12 cellular contexts compared by ENCODE assay signal in the genomic region with DNA sequence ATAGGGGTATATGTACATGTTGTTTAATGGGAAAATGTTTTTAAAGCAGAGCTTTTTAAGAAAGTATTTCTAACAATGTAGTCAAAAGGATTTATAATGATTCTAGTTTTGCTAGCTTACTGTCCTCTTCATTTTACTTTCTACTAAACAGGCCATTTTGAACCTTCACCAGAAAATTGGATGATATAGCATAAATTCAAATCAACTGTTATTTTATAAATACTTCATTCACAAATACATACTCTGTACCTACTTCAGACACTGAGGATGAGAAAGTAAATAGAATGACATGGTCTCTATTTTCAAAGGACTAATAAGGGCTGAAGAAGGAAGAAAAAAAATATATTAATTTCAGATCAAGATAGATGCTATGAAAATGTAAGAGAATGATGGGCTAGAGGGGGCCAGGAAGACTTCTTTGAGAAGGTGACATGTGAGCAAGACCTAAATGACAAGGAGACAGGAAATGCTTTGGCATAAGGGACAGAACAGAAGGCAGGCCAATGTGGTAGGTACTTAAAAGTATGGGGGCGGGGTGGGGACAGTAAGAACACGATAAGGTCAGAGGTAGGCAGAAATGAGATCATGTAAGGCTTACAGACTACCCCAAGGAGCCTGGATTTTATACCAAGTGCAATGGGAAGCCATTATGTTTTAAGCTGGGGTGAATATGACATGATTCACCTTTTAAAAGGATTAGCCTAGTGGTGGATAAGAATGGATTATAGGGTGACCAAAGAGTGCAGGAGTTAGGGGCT. TPM values are rescaled to one million over a fixed set of nuclear protein-coding genes. Genes with fewer than 3 reads are reported as not detected.
A peak's percentile ranks its signal among the peaks of the same experiment; 100 is the strongest.
DNase-seq lines count a peak whose midpoint lies in the region; ATAC-seq and TF ChIP-seq lines count a peak whose summit lies in the region.
"Had no signal": no experiment of that assay in that cellular context is flagged by ENCODE, and none has a peak within 500 bp of the region (broad histone marks: within the 10 kb centered on the region; RNA-seq: fewer than 3 reads in every experiment).

No MANE protein-coding gene starts in this region.

- no peak for TF ChIP-seq EP300 in esophagus muscularis mucosa (IDR thresholded peaks at IDR 0.05)

- H3K27me3 ChIP-seq in esophagus muscularis mucosa = no peaks in the 10 kb centered on the region
- no peaks in the 10 kb centered on the region for H3K27me3 ChIP-seq in uterus
- H3K27me3 ChIP-seq: stomach had no signal

- H3K9me3 ChIP-seq in esophagus muscularis mucosa (no peaks in the 10 kb centered on the region), uterus (no peaks in the 10 kb centered on the region)
- H3K9me3 ChIP-seq: left ventricle myocardium inferior, stomach had no signal

- no peak overlapping the region for H3K27ac ChIP-seq in esophagus muscularis mucosa (replicated peaks in 1 of 4)
- H3K27ac ChIP-seq in uterus = no peak overlapping the region
- H3K27ac ChIP-seq: left ventricle myocardium inferior had no signal

- DNase-seq in stimulated activated CD4-positive, alpha-beta T cell treated with anti-CD3 and anti-CD28 coated beads, Interleukin-15, amount 100 ng/mL, for 24 hours = peak; percentile 53
- DNase-seq in stimulated activated CD4-positive, alpha-beta T cell treated with anti-CD3 and anti-CD28 coated beads, Interleukin-12 subunit alpha, Interleukin-12 subunit beta, amount 100 ng/mL, for 4 hours = no peak
- DNase-seq in activated CD4-positive, alpha-beta T cell treated with anti-CD3 and anti-CD28 coated beads, Interleukin-2, amount 50 U/mL, for 48 hours = peak; percentile 32 to 53
- DNase-seq in fibroblast of villous mesenchyme (ENCODE audit: low read depth) (peak; percentile 1), esophagus muscularis mucosa (ENCODE audit: extremely low spot score) (no peak), uterus (no peak)
- DNase-seq: left ventricle myocardium inferior, NCI-H187, stomach had no signal

- H3K36me3 ChIP-seq in esophagus muscularis mucosa (peaks cover 5 to 30% (median 17%) of the 10 kb centered on the region in 4 donors), uterus (no peaks in the 10 kb centered on the region)

- H3K4me3 ChIP-seq in fibroblast of villous mesenchyme (ENCODE audit: low read depth, low read length) (no peak overlapping the region), esophagus muscularis mucosa (no peak overlapping the region), uterus (no peak overlapping the region)
- H3K4me3 ChIP-seq: left ventricle myocardium inferior had no signal

- no peak for TF ChIP-seq CTCF in fibroblast of villous mesenchyme (IDR thresholded peaks at IDR 0.05; ENCODE audit: insufficient read depth, low read depth, low read length)
- TF ChIP-seq CTCF in esophagus muscularis mucosa (IDR thresholded peaks at IDR 0.05) = no peak
- no peak for TF ChIP-seq CTCF in uterus (IDR thresholded peaks at IDR 0.05)

- peaks cover 0 to 63% (median 56%) of the 10 kb centered on the region in 4 donors for H3K4me1 ChIP-seq in esophagus muscularis mucosa
- H3K4me1 ChIP-seq in uterus = no peaks in the 10 kb centered on the region

- WGBS in esophagus muscularis mucosa = 90% methylated on average over 2 of the region's 2 CpGs

- TF ChIP-seq POLR2A in esophagus muscularis mucosa (IDR thresholded peaks at IDR 0.05; ENCODE audit: low read depth) (no peak), uterus (IDR thresholded peaks at IDR 0.05) (no peak)

- ATAC-seq in HG02610 (IDR thresholded peaks at IDR 0.05; ENCODE audit: unreplicated experiment) (no peak), GM19463 (IDR thresholded peaks at IDR 0.05; ENCODE audit: unreplicated experiment) (no peak)
- ATAC-seq: SK-N-SH treated with all-trans-retinoic acid at 6 μM for 48 hours had no signal

- intact Hi-C loops in esophagus muscularis mucosa (cut with DNase I) = loop anchor here (5.0 kb wide), 3 partner anchors 102 to 383 kb away; a partner anchor contains a TSS
- intact Hi-C loops in uterus (cut with DNase I; ENCODE audit: low total_unique reads) = no loop called here

RNA-seq across cellular contexts. Expression of a gene that starts 5.2 kb away (rescaled TPM):
- total RNA-seq in fibroblast of villous mesenchyme (160 and 180 TPM in 2 replicates), esophagus muscularis mucosa (1,000 to 10,000 TPM in 1 of 4 donors, 10 to 100 TPM in 3; 51.2 to 1,009 (median 95.4) TPM), uterus (100 to 1,000 TPM in 2 of 4 donors, 10 to 100 TPM in 2; 30.7 to 223 (median 84.1) TPM)

Comparison
In these comparisons a context has a peak if more than half of its experiments do, and no peak if none do; other contexts are left out.
1. DNase-seq: peak in stimulated activated CD4-positive, alpha-beta T cell treated with anti-CD3 and anti-CD28 coated beads, Interleukin-15, amount 100 ng/mL, for 24 hours (single experiment), activated CD4-positive, alpha-beta T cell treated with anti-CD3 and anti-CD28 coated beads, Interleukin-2, amount 50 U/mL, for 48 hours (2 of 2) and fibroblast of villous mesenchyme (single experiment); none in stimulated activated CD4-positive, alpha-beta T cell treated with anti-CD3 and anti-CD28 coated beads, Interleukin-12 subunit alpha, Interleukin-12 subunit beta, amount 100 ng/mL, for 4 hours (single experiment), esophagus muscularis mucosa (single experiment) and uterus (0 of 2).